Comparison of ENCODE assay signal across 19 cellular contexts in the genomic region with DNA sequence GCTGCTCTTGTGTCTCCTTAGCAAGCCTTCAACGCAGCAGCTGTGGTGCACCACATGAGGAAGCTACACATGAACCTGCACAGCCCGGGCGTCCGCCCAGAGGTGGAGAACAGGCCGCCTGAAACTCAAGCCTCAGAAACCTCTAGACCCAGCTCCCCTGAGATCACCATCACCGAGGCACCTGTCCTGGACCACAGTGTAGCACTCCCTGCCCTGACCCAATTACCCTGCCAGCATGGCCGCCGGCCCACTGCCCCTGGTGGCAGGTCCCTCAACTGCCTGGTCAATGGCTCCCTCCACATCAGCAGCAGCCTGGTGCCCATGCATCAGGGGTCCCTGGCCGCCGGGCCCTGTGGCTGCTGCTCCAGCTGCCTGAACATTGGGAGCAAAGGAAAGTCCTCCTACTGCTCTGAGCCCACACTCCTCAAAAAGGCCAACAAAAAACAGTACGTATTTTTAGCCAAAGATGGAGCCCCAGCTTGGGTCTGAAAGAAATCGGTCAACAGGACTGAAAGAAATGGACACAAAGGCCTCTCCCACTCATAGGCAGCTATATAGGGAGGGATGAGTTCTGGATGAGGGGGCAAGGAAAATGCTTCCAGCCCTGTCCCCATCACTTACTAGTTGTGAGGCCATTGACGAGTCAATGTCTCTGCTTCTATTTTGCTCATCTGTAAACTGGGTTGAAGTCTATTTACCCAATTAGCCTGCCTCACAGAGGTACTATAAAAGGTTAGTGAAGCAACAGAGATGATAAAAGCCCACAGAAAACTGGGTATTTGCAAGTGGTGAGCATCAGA. TPM values are rescaled to one million over a fixed set of nuclear protein-coding genes. Genes with fewer than 3 reads are reported as not detected.
A peak's percentile ranks its signal among the peaks of the same experiment; 100 is the strongest.
DNase-seq lines count a peak whose midpoint lies in the region; ATAC-seq and TF ChIP-seq lines count a peak whose summit lies in the region.
"Had no signal": no experiment of that assay in that cellular context is flagged by ENCODE, and none has a peak within 500 bp of the region (broad histone marks: within the 10 kb centered on the region; RNA-seq: fewer than 3 reads in every experiment).

No MANE protein-coding gene starts in this region.

- H3K4me1 ChIP-seq in GM23338 (ENCODE audit: insufficient read depth) (no peaks in the 10 kb centered on the region), RWPE2 (ENCODE audit: insufficient read depth, poor library complexity, severe bottlenecking) (no peaks in the 10 kb centered on the region), lower lobe of right lung (no peaks in the 10 kb centered on the region)

- no peaks in the 10 kb centered on the region for H3K79me2 ChIP-seq in GM23338 (replicated peaks; ENCODE audit: insufficient read depth)

- DNase-seq in GM23338 (ENCODE audit: low spot score), result no peak
- DNase-seq in RWPE2 (ENCODE audit: low spot score), result no peak
- no peak for DNase-seq in lower lobe of right lung
- no peak for DNase-seq in HuH-7.5 (ENCODE audit: low spot score)
- DNase-seq in middle frontal gyrus (ENCODE audit: extremely low spot score, low spot score), result no peak
- DNase-seq: activated CD4-positive, CD25-positive, alpha-beta regulatory T cell treated with anti-CD3 and anti-CD28 coated beads, Interleukin-2, amount 50 U/mL, for 72 hours; activated T-cell treated with anti-CD3 and anti-CD28 coated beads, Interleukin-2, amount 50 U/mL, for 24 hours; DMS79 treated with DMSO at 0.1 percent for 48 hours; NCI-H2029; NCI-H748 treated with DMSO at 0.1 percent for 48 hours; stimulated activated CD4-positive, alpha-beta T cell treated with anti-CD3 and anti-CD28 coated beads, Interleukin-2, amount 100 ng/mL, for 24 hours had no signal

- no peak overlapping the region for H2AFZ ChIP-seq in GM23338

- H3K27ac Mint-ChIP-seq in GM23338, result no peak overlapping the region
- H3K27ac Mint-ChIP-seq: activated T-cell treated with anti-CD3 and anti-CD28 coated beads, Interleukin-2, amount 50 U/mL, for 24 hours had no signal

- H3K27ac ChIP-seq in GM23338 (ENCODE audit: low read depth) (no peak overlapping the region), RWPE2 (ENCODE audit: poor library complexity, severe bottlenecking) (no peak overlapping the region), lower lobe of right lung (no peak overlapping the region)
- H3K27ac ChIP-seq: thoracic aorta had no signal

- TF ChIP-seq CTCF in GM12872 (IDR thresholded peaks at IDR 0.05; ENCODE audit: insufficient read depth, low read depth, low read length), result 0 out of 3 replicates have a peak, but pooled peaks have one; percentile 22
- TF ChIP-seq CTCF in GM23338 (conservative IDR thresholded peaks at IDR 0.05; ENCODE audit: low read depth in 2 of 2), result peak in 1 of 2 experiments; percentile 17; a peak in 1 of 4 replicates
- TF ChIP-seq CTCF in RWPE2 (IDR thresholded peaks at IDR 0.05; ENCODE audit: poor library complexity, severe bottlenecking), result no peak
- TF ChIP-seq CTCF in lower lobe of right lung (IDR thresholded peaks at IDR 0.05), result no peak

- no peaks in the 10 kb centered on the region for H3F3A ChIP-seq in GM23338 (replicated peaks; ENCODE audit: low read depth)

- no peaks in the 10 kb centered on the region for H3K9me2 ChIP-seq in GM23338 (ENCODE audit: insufficient read depth)

- no peak overlapping the region for H3K4me2 ChIP-seq in GM23338

- H3K27me3 Mint-ChIP-seq in GM23338 (ENCODE audit: insufficient read depth, low read depth, poor library complexity), result peaks cover 7% of the 10 kb centered on the region
- H3K27me3 Mint-ChIP-seq: activated T-cell treated with anti-CD3 and anti-CD28 coated beads, Interleukin-2, amount 50 U/mL, for 24 hours had no signal

- H3K9me3 Mint-ChIP-seq in GM23338, result no peaks in the 10 kb centered on the region; the same call in 2 of the 3 replicates
- H3K9me3 Mint-ChIP-seq: activated T-cell treated with anti-CD3 and anti-CD28 coated beads, Interleukin-2, amount 50 U/mL, for 24 hours had no signal

- H3K4me1 Mint-ChIP-seq in GM23338, result no peaks in the 10 kb centered on the region

- H3K4me3 ChIP-seq in GM23338, result no peak overlapping the region
- no peak overlapping the region for H3K4me3 ChIP-seq in RWPE2 (ENCODE audit: severe bottlenecking)
- H3K4me3 ChIP-seq in lower lobe of right lung, result no peak overlapping the region
- H3K4me3 ChIP-seq: thoracic aorta had no signal

- H3K36me3 Mint-ChIP-seq in GM23338 (ENCODE audit: low read depth), result no peaks in the 10 kb centered on the region; the same call in 2 of the 3 replicates

- intact Hi-C loops in lower lobe of right lung (cut with DNase I), result no loop called here

- peak; percentile 77 for ATAC-seq in GM23338
- peak; percentile 2; the same call in 2 of the 3 replicates for ATAC-seq in RWPE2 (ENCODE audit: low read depth)
- ATAC-seq in lower lobe of right lung, result peak; percentile 9 to 15
- ATAC-seq in HG02623 (IDR thresholded peaks at IDR 0.05; ENCODE audit: unreplicated experiment), result no peak

- H3K27me3 ChIP-seq in GM23338 (ENCODE audit: insufficient read depth) (no peaks in the 10 kb centered on the region), RWPE2 (ENCODE audit: insufficient read depth, poor library complexity, severe bottlenecking) (no peaks in the 10 kb centered on the region), lower lobe of right lung (ENCODE audit: low read depth) (no peaks in the 10 kb centered on the region)

- no peak overlapping the region for H3K4me3 Mint-ChIP-seq in GM23338
- H3K4me3 Mint-ChIP-seq: activated T-cell treated with anti-CD3 and anti-CD28 coated beads, Interleukin-2, amount 50 U/mL, for 24 hours had no signal

- H3K36me3 ChIP-seq in GM23338 (ENCODE audit: insufficient read depth) (no peaks in the 10 kb centered on the region), RWPE2 (ENCODE audit: low read depth) (peaks cover 25% of the 10 kb centered on the region), lower lobe of right lung (peaks cover 8% of the 10 kb centered on the region)
- H3K36me3 ChIP-seq: thoracic aorta had no signal

- H3K9me3 ChIP-seq in RWPE2 (ENCODE audit: severe bottlenecking), result no peaks in the 10 kb centered on the region
- no peaks in the 10 kb centered on the region for H3K9me3 ChIP-seq in lower lobe of right lung
- H3K9me3 ChIP-seq: thoracic aorta had no signal

- no peaks in the 10 kb centered on the region for H4K20me1 ChIP-seq in GM23338 (replicated peaks; ENCODE audit: insufficient read depth)

TF ChIP-seq in GM23338, 12 proteins besides CTCF, POLR2A, EP300 and RAD21:
- TF ChIP-seq JUNB (IDR thresholded peaks at IDR 0.05; ENCODE audit: unreplicated experiment) (no peak), ETS1 (IDR thresholded peaks at IDR 0.05) (no peak), ZNF331 (CRISPR knock-in tag; IDR thresholded peaks at IDR 0.05; ENCODE audit: low read depth) (no peak)
TF ChIP-seq in GM23338: peak in this region for 0.

RNA-seq across cellular contexts. Expression of gene CAMK1G, which starts 28.5 kb away (rescaled TPM):
- 0.76 and 2.8 TPM in 2 replicates for total RNA-seq in GM23338 (2014; rRNA removed; shearing (Covaris generic))
- polyA plus RNA-seq in GM23338 (2016; fragmentation: Nextera tagmentation; extraction: Ambion mirVana), result 0.09 and 0.32 TPM in 2 replicates
- 0.56 TPM for total RNA-seq in lower lobe of right lung
- total RNA-seq: chondrocyte, endothelial cell of umbilical vein, LHCN-M2, myocyte, posterior vena cava, thoracic aorta had no signal
- polyA plus RNA-seq: endothelial cell of umbilical vein had no signal

RNA-seq across cellular contexts. Expression of gene LAMB3, which starts 40.3 kb away (rescaled TPM):
- 0.52 and 0.93 TPM in 2 replicates for total RNA-seq in GM23338 (2014; rRNA removed; shearing (Covaris generic))
- polyA plus RNA-seq in GM23338 (2016; fragmentation: Nextera tagmentation; extraction: Ambion mirVana), result 0.05 and 0.19 TPM in 2 replicates
- 47.2 TPM for total RNA-seq in lower lobe of right lung

Comparison
In these comparisons a context has a peak if more than half of its experiments do, and no peak if none do; other contexts are left out.
1. RNA of gene LAMB3, which starts 40.3 kb away (total RNA-seq): 47.2 TPM in lower lobe of right lung (single experiment); 0.52 to 0.93 TPM in GM23338; every median in the first group is over 10 times any median in the second.